Comparison of ENCODE assay signal across 27 cellular contexts in genomic region chr18:39761273-39761672, GRCh38.
"Had no signal": no experiment of that assay in that cellular context is flagged by ENCODE, and none has a peak within 500 bp of the region (broad histone marks: within the 10 kb centered on the region; RNA-seq: fewer than 3 reads in every experiment).

No MANE protein-coding gene starts in this region.

- H3K4me2 ChIP-seq: neural progenitor cell, smooth muscle cell had no signal

- H3K4me1 ChIP-seq: heart right ventricle, left lung, parathyroid adenoma, right atrium auricular region, suprapubic skin, upper lobe of left lung had no signal

- H3K4me3 ChIP-seq: esophagus squamous epithelium, heart right ventricle, left lung, neural progenitor cell, right atrium auricular region, smooth muscle cell, suprapubic skin, upper lobe of left lung had no signal

- H3K9ac ChIP-seq: neural progenitor cell, parathyroid adenoma had no signal

- H2AFZ ChIP-seq: neural progenitor cell, parathyroid adenoma had no signal

- FAIRE-seq: islet of Langerhans, urothelium cell line had no signal

- H3K27me3 ChIP-seq: esophagus squamous epithelium, heart right ventricle, left lung, neural progenitor cell, right atrium auricular region, suprapubic skin, upper lobe of left lung had no signal

- H3K27ac ChIP-seq: esophagus squamous epithelium, heart right ventricle, left lung, neural progenitor cell, parathyroid adenoma, right atrium auricular region, suprapubic skin, upper lobe of left lung had no signal

- H3K9me3 ChIP-seq: esophagus squamous epithelium, left lung, suprapubic skin, upper lobe of left lung had no signal

- H3K79me2 ChIP-seq: parathyroid adenoma had no signal

- H3K36me3 ChIP-seq: esophagus squamous epithelium, heart right ventricle, left lung, neural progenitor cell, right atrium auricular region, suprapubic skin, upper lobe of left lung had no signal

- DNase-seq: cerebellar nuclear complex; cortex of kidney; esophagus squamous epithelium; foreskin melanocyte; glutamatergic neuron; heart right ventricle; hippocampal formation; left cardiac atrium; left lung; mesendoderm; midbrain; naive thymus-derived CD4-positive, alpha-beta T cell; stimulated activated CD4-positive, alpha-beta T cell treated with anti-CD3 and anti-CD28 coated beads, Interleukin-12 subunit alpha, Interleukin-12 subunit beta, amount 100 ng/mL, for 4 hours; stimulated activated CD4-positive, alpha-beta T cell treated with anti-CD3 and anti-CD28 coated beads, Interleukin-1b, Interleukin-23, amount 100 ng/mL, for 48 hours; stimulated activated CD4-positive, alpha-beta T cell treated with anti-CD3 and anti-CD28 coated beads, Interleukin-4, amount 100 ng/mL, for 1 hour; stimulated activated CD8-positive, alpha-beta memory T cell treated with anti-CD3 and anti-CD28 coated beads, Interleukin-4, amount 100 ng/mL, for 48 hours; stimulated activated naive CD4-positive, alpha-beta T cell; stimulated activated naive CD8-positive, alpha-beta T cell treated with anti-CD3 and anti-CD28 coated beads, Interleukin-15, amount 100 ng/mL, for 72 hours; upper lobe of left lung had no signal

- ATAC-seq: heart right ventricle; left cardiac atrium; left lung; naive thymus-derived CD4-positive, alpha-beta T cell; sciatic nerve; stimulated activated naive CD8-positive, alpha-beta T cell treated with anti-CD3 and anti-CD28 coated beads, Interleukin-15, amount 100 ng/mL, for 72 hours had no signal
